Comparison of ENCODE assay signal across 35 cellular contexts in the genomic region with DNA sequence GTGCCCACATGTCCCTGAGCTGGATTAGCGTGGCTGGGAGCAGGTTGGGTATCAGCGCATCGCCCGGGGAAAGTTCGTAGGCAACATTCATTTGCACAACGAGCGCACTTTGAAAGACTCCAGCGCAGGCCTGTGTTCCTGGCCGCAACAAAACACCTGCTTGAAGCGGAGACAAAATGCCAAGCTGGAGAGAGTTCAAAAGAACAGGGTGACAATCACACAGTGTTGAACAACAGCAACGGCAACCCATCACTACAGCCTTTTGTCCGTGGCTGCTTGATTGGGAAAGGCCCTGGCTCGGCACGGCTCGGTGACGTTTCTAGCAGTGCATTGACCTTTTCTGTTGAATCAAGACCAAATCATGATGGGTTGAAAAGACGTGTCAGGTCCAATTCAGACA.
"Had no signal": no experiment of that assay in that cellular context is flagged by ENCODE, and none has a peak within 500 bp of the region (broad histone marks: within the 10 kb centered on the region; RNA-seq: fewer than 3 reads in every experiment).

No MANE protein-coding gene starts in this region.

- H3K27ac ChIP-seq: adrenal gland, body of pancreas, brain microvascular endothelial cell, VCaP had no signal

- H3K4me1 Mint-ChIP-seq: activated B cell treated with CpG ODN at 0.5 μM for 24 hours; activated CD4-positive, alpha-beta T cell treated with anti-CD3 and anti-CD28 coated beads, Interleukin-2, amount 10 ng/mL, durations not matched to agents 24 days and 14 days; activated naive CD8-positive, alpha-beta T cell treated with anti-CD3 and anti-CD28 coated beads for 36 hours; activated T-helper 17 cell treated with anti-CD3 and anti-CD28 coated beads, Interleukin-2, amount 50 U/mL, for 72 hours had no signal

- H3K4me3 Mint-ChIP-seq: activated B cell treated with CpG ODN at 0.5 μM for 24 hours; activated CD4-positive, alpha-beta memory T cell treated with anti-CD3 and anti-CD28 coated beads for 36 hours; activated CD4-positive, alpha-beta T cell treated with anti-CD3 and anti-CD28 coated beads, Interleukin-2, amount 10 ng/mL, durations not matched to agents 24 days and 14 days; activated CD8-positive, alpha-beta T cell treated with anti-CD3 and anti-CD28 coated beads for 36 hours; activated naive CD4-positive, alpha-beta T cell treated with anti-CD3 and anti-CD28 coated beads for 36 hours; activated naive CD8-positive, alpha-beta T cell treated with anti-CD3 and anti-CD28 coated beads for 36 hours; activated T-cell treated with anti-CD3 and anti-CD28 coated beads, Interleukin-2, amount 50 U/mL, for 4 hours; activated T-cell treated with anti-CD3 and anti-CD28 coated beads, Interleukin-2, amount 50 U/mL, for 72 hours; activated T-helper 1 cell treated with anti-CD3 and anti-CD28 coated beads, Interleukin-12 subunit alpha, Interleukin-12 subunit beta, Interleukin-2, Interleukin-4 antibody, amounts not matched to agents 30 ng/mL and 10 ng/mL and 1 ng/mL, durations not matched to agents 14 hours and 24 hours and 36 hours; activated T-helper 17 cell treated with anti-CD3 and anti-CD28 coated beads, Interleukin-2, amount 50 U/mL, for 72 hours; T-helper 1 cell treated with Interleukin-12 subunit alpha and Interleukin-12 subunit beta and Interleukin-4 antibody, amounts not matched to agents 30 μg/mL and 1 μg/mL, for 36 hours; T-helper 2 cell treated with Interferon-gamma antibody and Interleukin-4, amounts not matched to agents 5 μg/mL and 100 μg/mL, for 36 hours had no signal

- H3K27ac Mint-ChIP-seq: activated B cell treated with CpG ODN at 0.5 μM for 24 hours; activated CD4-positive, alpha-beta memory T cell treated with anti-CD3 and anti-CD28 coated beads for 36 hours; activated CD4-positive, alpha-beta T cell treated with anti-CD3 and anti-CD28 coated beads, Interleukin-2, amount 10 ng/mL, durations not matched to agents 24 days and 14 days; activated CD8-positive, alpha-beta T cell treated with anti-CD3 and anti-CD28 coated beads for 36 hours; activated naive CD4-positive, alpha-beta T cell treated with anti-CD3 and anti-CD28 coated beads for 36 hours; activated naive CD4-positive, alpha-beta T cell treated with anti-CD3 and anti-CD28 coated beads, Interleukin-2, amount 50 U/mL, for 72 hours; activated naive CD8-positive, alpha-beta T cell treated with anti-CD3 and anti-CD28 coated beads for 36 hours; activated T-cell treated with anti-CD3 and anti-CD28 coated beads, Interleukin-2, amount 50 U/mL, for 72 hours; activated T-helper 1 cell treated with anti-CD3 and anti-CD28 coated beads, Interleukin-12 subunit alpha, Interleukin-12 subunit beta, Interleukin-2, Interleukin-4 antibody, amounts not matched to agents 30 ng/mL and 10 ng/mL and 1 ng/mL, durations not matched to agents 14 hours and 24 hours and 36 hours; activated T-helper 17 cell treated with anti-CD3 and anti-CD28 coated beads, Interleukin-2, amount 50 U/mL, for 72 hours; T-helper 1 cell treated with Interleukin-12 subunit alpha and Interleukin-12 subunit beta and Interleukin-4 antibody, amounts not matched to agents 30 μg/mL and 1 μg/mL, for 36 hours; T-helper 2 cell treated with Interferon-gamma antibody and Interleukin-4, amounts not matched to agents 5 μg/mL and 100 μg/mL, for 36 hours had no signal

- H3K4me3 ChIP-seq: adrenal gland, body of pancreas had no signal

- H3K27me3 Mint-ChIP-seq: activated B cell treated with CpG ODN at 0.5 μM for 24 hours; activated CD4-positive, alpha-beta memory T cell treated with anti-CD3 and anti-CD28 coated beads for 36 hours; activated CD4-positive, alpha-beta T cell treated with anti-CD3 and anti-CD28 coated beads, Interleukin-2, amount 10 ng/mL, durations not matched to agents 24 days and 14 days; activated naive CD8-positive, alpha-beta T cell treated with anti-CD3 and anti-CD28 coated beads for 36 hours; activated T-helper 17 cell treated with anti-CD3 and anti-CD28 coated beads, Interleukin-2, amount 50 U/mL, for 72 hours had no signal

- H3K27me3 ChIP-seq: adrenal gland, body of pancreas, brain microvascular endothelial cell, breast epithelium had no signal

- DNase-seq: activated B cell treated with CpG ODN at 0.5 μM for 24 hours; activated CD4-positive, alpha-beta memory T cell treated with anti-CD3 and anti-CD28 coated beads for 36 hours; activated CD4-positive, alpha-beta T cell treated with anti-CD3 and anti-CD28 coated beads for 4 hours; activated CD4-positive, alpha-beta T cell treated with anti-CD3 and anti-CD28 coated beads, Interleukin-2, amount 10 ng/mL, durations not matched to agents 24 days and 14 days; activated CD4-positive, alpha-beta T cell treated with anti-CD3 and anti-CD28 coated beads, Interleukin-2, amount 50 U/mL, for 1 hour; activated CD4-positive, alpha-beta T cell treated with anti-CD3 and anti-CD28 coated beads, Interleukin-2, amount 50 U/mL, for 4 hours; activated CD4-positive, CD25-positive, alpha-beta regulatory T cell treated with anti-CD3 and anti-CD28 coated beads, Interleukin-2, amount 50 U/mL, for 72 hours; activated CD8-positive, alpha-beta memory T cell treated with anti-CD3 and anti-CD28 coated beads, Interleukin-2, amount 50 U/mL, for 4 hours; activated CD8-positive, alpha-beta T cell treated with anti-CD3 and anti-CD28 coated beads for 36 hours; activated effector memory CD4-positive, alpha-beta T cell treated with anti-CD3 and anti-CD28 coated beads, Interleukin-2, amount 50 U/mL, for 16 hours; activated gamma-delta T cell treated with Interleukin-2 at 50 U/mL for 16 hours; activated naive CD4-positive, alpha-beta T cell; activated naive CD4-positive, alpha-beta T cell treated with anti-CD3 and anti-CD28 coated beads for 36 hours; activated naive CD4-positive, alpha-beta T cell treated with anti-CD3 and anti-CD28 coated beads, Interleukin-2, amount 50 U/mL, for 16 hours; activated naive CD8-positive, alpha-beta T cell treated with anti-CD3 and anti-CD28 coated beads for 36 hours; activated T-cell treated with anti-CD3 and anti-CD28 coated beads for 4 hours; activated T-cell treated with anti-CD3 and anti-CD28 coated beads, Interleukin-2, amount 50 U/mL, for 1 hour; activated T-cell treated with anti-CD3 and anti-CD28 coated beads, Interleukin-2, amount 50 U/mL, for 4 hours; activated T-cell treated with anti-CD3 and anti-CD28 coated beads, Interleukin-2, amount 50 U/mL, for 72 hours; adrenal gland; amniotic stem cell; aorta; body of pancreas; brain microvascular endothelial cell; central memory CD4-positive, alpha-beta T cell; T-helper 1 cell; T-helper 2 cell; T-helper 9 cell had no signal

- H3K36me3 ChIP-seq: adrenal gland, brain microvascular endothelial cell, breast epithelium had no signal

- H3K4me1 ChIP-seq: adrenal gland, body of pancreas, breast epithelium had no signal

- H3K9me3 ChIP-seq: adrenal gland, body of pancreas, breast epithelium had no signal

- ATAC-seq: activated CD8-positive, alpha-beta T cell treated with anti-CD3 and anti-CD28 coated beads for 36 hours; activated naive CD4-positive, alpha-beta T cell treated with anti-CD3 and anti-CD28 coated beads, Interleukin-2, amount 50 U/mL, for 72 hours; activated T-cell treated with anti-CD3 and anti-CD28 coated beads, Interleukin-2, amount 50 U/mL, for 4 hours; activated T-cell treated with anti-CD3 and anti-CD28 coated beads, Interleukin-2, amount 50 U/mL, for 72 hours; activated T-helper 17 cell treated with anti-CD3 and anti-CD28 coated beads, Interleukin-2, amount 50 U/mL, for 72 hours; body of pancreas had no signal

- H3K36me3 Mint-ChIP-seq: activated CD4-positive, alpha-beta memory T cell treated with anti-CD3 and anti-CD28 coated beads for 36 hours; activated naive CD8-positive, alpha-beta T cell treated with anti-CD3 and anti-CD28 coated beads for 36 hours had no signal
